15 cellular contexts compared by ENCODE assay signal in the genomic region with DNA sequence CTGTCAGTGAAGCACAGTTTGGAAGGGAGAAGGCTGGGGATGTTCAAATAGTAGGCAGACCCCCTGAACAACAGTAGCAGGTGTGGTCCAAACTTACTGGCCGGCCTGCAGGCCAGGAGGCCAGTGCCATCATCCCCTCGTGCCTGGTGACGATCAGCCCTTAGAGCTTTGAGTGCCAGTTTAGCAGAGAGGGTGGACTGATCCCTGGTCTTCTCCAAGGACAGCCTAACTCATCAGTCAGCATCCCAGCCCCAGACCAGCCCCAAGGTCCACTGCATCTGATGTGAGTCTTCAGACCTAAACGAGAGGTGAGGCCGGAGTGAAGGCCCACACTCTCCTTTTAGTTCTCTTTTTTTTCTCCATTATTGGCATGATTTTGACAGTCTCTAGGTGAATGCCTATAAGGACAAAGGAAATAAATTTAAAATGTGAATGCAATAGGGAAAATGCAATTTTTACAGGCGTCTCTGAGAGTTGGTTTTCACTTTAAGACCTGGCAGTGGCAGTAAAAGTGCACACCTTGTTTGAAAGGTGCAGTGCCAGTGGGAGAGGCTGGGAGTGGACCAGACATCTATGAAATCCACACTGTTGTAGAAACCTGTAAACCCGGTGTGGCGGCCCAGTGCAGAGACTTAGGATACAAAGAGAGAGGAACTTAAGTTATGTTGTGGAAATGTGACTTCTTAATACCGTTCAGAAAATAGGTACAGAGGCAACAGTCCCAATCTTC.
"Had no signal": no experiment of that assay in that cellular context is flagged by ENCODE, and none has a peak within 500 bp of the region (broad histone marks: within the 10 kb centered on the region; RNA-seq: fewer than 3 reads in every experiment).

No MANE protein-coding gene starts in this region.

- H3K9me3 ChIP-seq: SK-N-SH, tibial nerve had no signal

- H3K4me1 ChIP-seq: parathyroid adenoma had no signal

- H3K4me3 Mint-ChIP-seq: nephron progenitor cell; stimulated activated effector memory CD8-positive, alpha-beta T cell treated with anti-CD3 and anti-CD28 coated beads, Interleukin-12 subunit alpha, Interleukin-12 subunit beta, amount 100 ng/mL, for 72 hours had no signal

- H3K27me3 ChIP-seq: dorsolateral prefrontal cortex, tibial nerve had no signal

- H3K4me3 ChIP-seq: dorsolateral prefrontal cortex, lung, tibial nerve had no signal

- H3K9me3 Mint-ChIP-seq: activated T-helper 2 cell treated with anti-CD3 and anti-CD28 coated beads, Interferon-gamma antibody, Interleukin-2, Interleukin-4, amounts not matched to agents 10 μg/mL and 5 μg/mL and 100 μg/mL, durations not matched to agents 14 hours and 24 hours and 36 hours; stimulated activated effector memory CD8-positive, alpha-beta T cell treated with anti-CD3 and anti-CD28 coated beads, Interleukin-12 subunit alpha, Interleukin-12 subunit beta, amount 100 ng/mL, for 72 hours had no signal

- DNase-seq: activated CD4-positive, CD25-positive, alpha-beta regulatory T cell treated with anti-CD3 and anti-CD28 coated beads, Interleukin-2, amount 50 U/mL, for 72 hours; activated T-cell treated with anti-CD3 and anti-CD28 coated beads for 4 hours; dorsolateral prefrontal cortex; hypothalamus; nephron progenitor cell; retina; Right ventricle myocardium superior; SK-N-SH; small intestine had no signal

- H3K27ac Mint-ChIP-seq: activated T-helper 2 cell treated with anti-CD3 and anti-CD28 coated beads, Interferon-gamma antibody, Interleukin-2, Interleukin-4, amounts not matched to agents 10 μg/mL and 5 μg/mL and 100 μg/mL, durations not matched to agents 14 hours and 24 hours and 36 hours; nephron progenitor cell; stimulated activated effector memory CD8-positive, alpha-beta T cell treated with anti-CD3 and anti-CD28 coated beads, Interleukin-12 subunit alpha, Interleukin-12 subunit beta, amount 100 ng/mL, for 72 hours had no signal

- ATAC-seq: esophagus mucosa; stimulated activated effector memory CD8-positive, alpha-beta T cell treated with anti-CD3 and anti-CD28 coated beads, Interleukin-12 subunit alpha, Interleukin-12 subunit beta, amount 100 ng/mL, for 72 hours had no signal

- H3K36me3 Mint-ChIP-seq: stimulated activated effector memory CD8-positive, alpha-beta T cell treated with anti-CD3 and anti-CD28 coated beads, Interleukin-12 subunit alpha, Interleukin-12 subunit beta, amount 100 ng/mL, for 72 hours had no signal

- H3K36me3 ChIP-seq: tibial nerve had no signal

- H3K27ac ChIP-seq: parathyroid adenoma, tibial nerve had no signal
